1 cellular context compared by ENCODE assay signal in genomic region chr15:76336254-76337046, GRCh38.
TF ChIP-seq lines count a peak whose summit lies in the region.

ISL2 (plus strand) TSS chr15:76336773; CDS start chr15:76336884, 111 bp downstream.

TF ChIP-seq in K562, 482 proteins besides CTCF, POLR2A, EP300 and RAD21 (continued from another document and continues in another):
- TF ChIP-seq RAD51 (IDR thresholded peaks at IDR 0.05; ENCODE audit: borderline replicate concordance, low read depth) (no peak), ZNF175 (CRISPR knock-in tag; IDR thresholded peaks at IDR 0.05; ENCODE audit: low read depth) (0 out of 2 replicates have a peak, but pooled peaks have one; percentile 9), JUNB (CRISPR knock-in tag; conservative IDR thresholded peaks at IDR 0.05) (0 out of 2 replicates have a peak, but pooled peaks have one; percentile 4), FOSL1 (tag; conservative IDR thresholded peaks at IDR 0.05) (peak; percentile 15; the same call in 1 of the 2 replicates), ZNF644 (tag; IDR thresholded peaks at IDR 0.05; ENCODE audit: low read depth) (no peak), GATAD2B (IDR thresholded peaks at IDR 0.05; ENCODE audit: borderline replicate concordance) (no peak), ZNF121 (CRISPR knock-in tag; conservative IDR thresholded peaks at IDR 0.05) (no peak), ZZZ3 (IDR thresholded peaks at IDR 0.05) (no peak), ZBTB11 (CRISPR knock-in tag; IDR thresholded peaks at IDR 0.05) (no peak), RERE (CRISPR knock-in tag; IDR thresholded peaks at IDR 0.05; ENCODE audit: borderline replicate concordance) (no peak), RFX7 (CRISPR knock-in tag; IDR thresholded peaks at IDR 0.05) (no peak), ARID4B (CRISPR knock-in tag; IDR thresholded peaks at IDR 0.05) (no peak), SREBF1 (IDR thresholded peaks at IDR 0.05; ENCODE audit: borderline replicate concordance, low read depth, low read length) (no peak), TAF7 (tag; IDR thresholded peaks at IDR 0.05) (peak; percentile 65), ZNF707 (CRISPR knock-in tag; conservative IDR thresholded peaks at IDR 0.05) (no peak), ILF3 (IDR thresholded peaks at IDR 0.05; ENCODE audit: borderline replicate concordance) (no peak), MYNN (IDR thresholded peaks at IDR 0.05) (no peak; the same call in 1 of the 2 replicates), MYNN (CRISPR knock-in tag; IDR thresholded peaks at IDR 0.05) (no peak), RCOR1 (IDR thresholded peaks at IDR 0.05; ENCODE audit: borderline replicate concordance in 1 of 2, low read depth in 2 of 2, low read length in 2 of 2) (peak; percentile 33 to 84; a peak in 2 of 4 replicates), ZNF23 (CRISPR knock-in tag; IDR thresholded peaks at IDR 0.05) (no peak), NCOR1 (IDR thresholded peaks at IDR 0.05) (no peak), ZSCAN29 (IDR thresholded peaks at IDR 0.05) (no peak), ZNF551 (CRISPR knock-in tag; IDR thresholded peaks at IDR 0.05) (no peak), ZC3H4 (CRISPR knock-in tag; IDR thresholded peaks at IDR 0.05; ENCODE audit: borderline replicate concordance) (no peak), ESRRB (CRISPR knock-in tag; IDR thresholded peaks at IDR 0.05; ENCODE audit: borderline replicate concordance) (no peak), HEY1 (CRISPR knock-in tag; IDR thresholded peaks at IDR 0.05; ENCODE audit: borderline replicate concordance) (no peak), SIN3B (IDR thresholded peaks at IDR 0.05; ENCODE audit: low read depth) (no peak), ZEB2 (IDR thresholded peaks at IDR 0.05) (peak; percentile 6; the same call in 1 of the 2 replicates), ZNF316 (IDR thresholded peaks at IDR 0.05) (peak; percentile 76), ZBTB1 (CRISPR knock-in tag; IDR thresholded peaks at IDR 0.05; ENCODE audit: borderline replicate concordance, low read depth) (no peak; the same call in 1 of the 2 replicates), ZNF124 (CRISPR knock-in tag; IDR thresholded peaks at IDR 0.05) (no peak), RBFOX2 (IDR thresholded peaks at IDR 0.05; ENCODE audit: low read depth, low read length) (peak; percentile 95), CREBBP (IDR thresholded peaks at IDR 0.05; ENCODE audit: low read depth, low read length) (no peak), ZBTB5 (IDR thresholded peaks at IDR 0.05) (peak; percentile 74), ZFP30 (CRISPR knock-in tag; IDR thresholded peaks at IDR 0.05; ENCODE audit: borderline replicate concordance) (no peak)
- TF ChIP-seq, protein P1, sequence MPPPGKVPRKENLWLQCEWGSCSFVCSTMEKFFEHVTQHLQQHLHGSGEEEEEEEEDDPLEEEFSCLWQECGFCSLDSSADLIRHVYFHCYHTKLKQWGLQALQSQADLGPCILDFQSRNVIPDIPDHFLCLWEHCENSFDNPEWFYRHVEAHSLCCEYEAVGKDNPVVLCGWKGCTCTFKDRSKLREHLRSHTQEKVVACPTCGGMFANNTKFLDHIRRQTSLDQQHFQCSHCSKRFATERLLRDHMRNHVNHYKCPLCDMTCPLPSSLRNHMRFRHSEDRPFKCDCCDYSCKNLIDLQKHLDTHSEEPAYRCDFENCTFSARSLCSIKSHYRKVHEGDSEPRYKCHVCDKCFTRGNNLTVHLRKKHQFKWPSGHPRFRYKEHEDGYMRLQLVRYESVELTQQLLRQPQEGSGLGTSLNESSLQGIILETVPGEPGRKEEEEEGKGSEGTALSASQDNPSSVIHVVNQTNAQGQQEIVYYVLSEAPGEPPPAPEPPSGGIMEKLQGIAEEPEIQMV (tag; conservative IDR thresholded peaks at IDR 0.05; ENCODE audit: low read depth): no peak
- TF ChIP-seq, protein P2, sequence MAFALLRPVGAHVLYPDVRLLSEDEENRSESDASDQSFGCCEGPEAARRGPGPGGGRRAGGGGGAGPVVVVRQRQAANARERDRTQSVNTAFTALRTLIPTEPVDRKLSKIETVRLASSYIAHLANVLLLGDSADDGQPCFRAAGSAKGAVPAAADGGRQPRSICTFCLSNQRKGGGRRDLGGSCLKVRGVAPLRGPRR (CRISPR knock-in tag; IDR thresholded peaks at IDR 0.05): no peak
- TF ChIP-seq, protein P3, sequence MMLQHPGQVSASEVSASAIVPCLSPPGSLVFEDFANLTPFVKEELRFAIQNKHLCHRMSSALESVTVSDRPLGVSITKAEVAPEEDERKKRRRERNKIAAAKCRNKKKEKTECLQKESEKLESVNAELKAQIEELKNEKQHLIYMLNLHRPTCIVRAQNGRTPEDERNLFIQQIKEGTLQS (IDR thresholded peaks at IDR 0.05): peak; percentile 96
- TF ChIP-seq, protein P3 (CRISPR knock-in tag; conservative IDR thresholded peaks at IDR 0.05): 0 out of 2 replicates have a peak, but pooled peaks have one; percentile 22
